8 cellular contexts compared by ENCODE assay signal in genomic region chr2:206800501-206801416, GRCh38. TPM values are rescaled to one million over a fixed set of nuclear protein-coding genes. Genes with fewer than 3 reads are reported as not detected.
DNase-seq lines count a peak whose midpoint lies in the region; ATAC-seq, FAIRE-seq and TF ChIP-seq lines count a peak whose summit lies in the region.

No MANE protein-coding gene starts in this region.

- peaks cover 2% of the 10 kb centered on the region for H3K36me3 Mint-ChIP-seq in activated CD4-positive, alpha-beta memory T cell treated with anti-CD3 and anti-CD28 coated beads for 36 hours
- H3K36me3 Mint-ChIP-seq in endodermal cell (ENCODE audit: low read depth), result peaks cover 5% of the 10 kb centered on the region

- H3K36me3 ChIP-seq in endodermal cell (ENCODE audit: control insufficient read depth, insufficient read depth, low read length) (peaks cover 4% of the 10 kb centered on the region), stomach smooth muscle (ENCODE audit: control insufficient read depth in 2 of 2, insufficient read depth in 2 of 2, low read length in 2 of 2) (peaks cover 0 to 3% of the 10 kb centered on the region in 2 donors)

- CTCF ChIA-PET in AG04450 (lab: Charles Lee), result interaction anchor here (0.5 to 5.7 kb wide), 26 partner anchors 10 to 1240 kb away, joined by 3 to 38 read pairs (median 4); partner anchors contain the start of genes CREB1, FASTKD2 and MDH1B
- CTCF ChIA-PET in activated CD4-positive, alpha-beta memory T cell treated with anti-CD3 and anti-CD28 coated beads for 36 hours (lab: Charles Lee), result interaction anchor here (0.8 to 3.7 kb wide), 14 partner anchors 9 to 680 kb away, joined by 3 to 36 read pairs (median 4); partner anchors contain the start of gene KLF7

- peak; percentile 58 for ATAC-seq in HG03354 (IDR thresholded peaks at IDR 0.05; ENCODE audit: poor library complexity, severe bottlenecking, unreplicated experiment)

- intact Hi-C loops in activated CD4-positive, alpha-beta memory T cell treated with anti-CD3 and anti-CD28 coated beads for 36 hours (cut with micrococcal nuclease), result loop anchor here (1.0 to 5.0 kb wide), 2 partner anchors 187 to 673 kb away; no protein-coding TSS in a partner anchor

- DNase-seq in AG04450 (ENCODE audit: low read depth, low spot score), result peak; percentile 26
- no peak for DNase-seq in GM18507 (ENCODE audit: extremely low spot score, insufficient read length, low read depth)
- peak; percentile 73 for DNase-seq in NCI-H460 (ENCODE audit: extremely low read depth, low read depth)
- DNase-seq in activated CD4-positive, alpha-beta memory T cell treated with anti-CD3 and anti-CD28 coated beads for 36 hours, result peak; percentile 57
- peak; percentile 87 for DNase-seq in endodermal cell
- peak; percentile 79 for DNase-seq in midbrain (lab: John Stamatoyannopoulos, UW)

- H3K4me1 Mint-ChIP-seq in activated CD4-positive, alpha-beta memory T cell treated with anti-CD3 and anti-CD28 coated beads for 36 hours (ENCODE audit: low read depth), result peaks cover 13% of the 10 kb centered on the region
- peaks cover 30% of the 10 kb centered on the region for H3K4me1 Mint-ChIP-seq in endodermal cell

- TF ChIP-seq CTCF in AG04450 (IDR thresholded peaks at IDR 0.05; ENCODE audit: low read depth, low read length), result peak; percentile 66
- TF ChIP-seq CTCF in endodermal cell (conservative IDR thresholded peaks at IDR 0.05), result peak; percentile 87

- WGBS in endodermal cell (ENCODE audit: insufficient coverage in 1 of 2, insufficient read length in 1 of 2), 2 experiments, result 47 to 61% methylated on average over 8 to 12 of the region's 12 CpGs

- H3K27ac Mint-ChIP-seq in activated CD4-positive, alpha-beta memory T cell treated with anti-CD3 and anti-CD28 coated beads for 36 hours, result no peak overlapping the region
- H3K27ac Mint-ChIP-seq in endodermal cell, result peak overlapping the region; percentile 84

- H3K27me3 Mint-ChIP-seq in activated CD4-positive, alpha-beta memory T cell treated with anti-CD3 and anti-CD28 coated beads for 36 hours, result no peaks in the 10 kb centered on the region
- no peaks in the 10 kb centered on the region for H3K27me3 Mint-ChIP-seq in endodermal cell (ENCODE audit: insufficient read depth)

- no peak overlapping the region for H3K4me3 ChIP-seq in AG04450 (ENCODE audit: low read depth, low read length)
- no peak overlapping the region for H3K4me3 ChIP-seq in endodermal cell (ENCODE audit: low read length)
- peak overlapping the region in 1 of 2 donors; percentile 40 for H3K4me3 ChIP-seq in stomach smooth muscle (ENCODE audit: low read length in 2 of 2)

- no peaks in the 10 kb centered on the region for H3K9me3 Mint-ChIP-seq in activated CD4-positive, alpha-beta memory T cell treated with anti-CD3 and anti-CD28 coated beads for 36 hours
- no peaks in the 10 kb centered on the region for H3K9me3 Mint-ChIP-seq in endodermal cell

- H3K9me3 ChIP-seq in AG04450 (ENCODE audit: control insufficient read depth, insufficient read depth, low read length) (no peaks in the 10 kb centered on the region), endodermal cell (ENCODE audit: control insufficient read depth, low read length) (no peaks in the 10 kb centered on the region), stomach smooth muscle (ENCODE audit: control insufficient read depth in 2 of 2, low read length in 2 of 2) (no peaks in the 10 kb centered on the region)

- H3K9ac ChIP-seq in endodermal cell (ENCODE audit: extremely low read depth, low read length, poor library complexity, severe bottlenecking) (no peak overlapping the region), stomach smooth muscle (ENCODE audit: low read length in 2 of 2) (peak overlapping the region in 1 of 2 donors; percentile 2)

- POLR2A ChIA-PET in AG04450 (lab: Yijun Ruan, JAX), result interaction anchor here (0.7 kb wide), 2 partner anchors 365 to 672 kb away, joined by 3 read pairs; no protein-coding TSS in a partner anchor
- POLR2A ChIA-PET in activated CD4-positive, alpha-beta memory T cell treated with anti-CD3 and anti-CD28 coated beads for 36 hours (lab: Charles Lee), result interaction anchor here (1.4 kb wide), 1 partner anchor 672 kb away, joined by 6 read pairs; no protein-coding TSS in a partner anchor

- H3K4me3 Mint-ChIP-seq in activated CD4-positive, alpha-beta memory T cell treated with anti-CD3 and anti-CD28 coated beads for 36 hours, result no peak overlapping the region
- H3K4me3 Mint-ChIP-seq in endodermal cell, result no peak overlapping the region

- H3K27ac ChIP-seq in AG04450 (ENCODE audit: low read depth, low read length) (no peak overlapping the region), endodermal cell (ENCODE audit: low read depth, low read length) (no peak overlapping the region), stomach smooth muscle (ENCODE audit: low read length) (peak overlapping the region; percentile 41)

- FAIRE-seq in GM18507 (lab: Jason Lieb, UNC), result peak; percentile 84

- H3K27me3 ChIP-seq in AG04450 (ENCODE audit: control insufficient read depth, insufficient read depth, low read length) (no peaks in the 10 kb centered on the region), endodermal cell (ENCODE audit: control insufficient read depth, insufficient read depth, low read length, poor library complexity, severe bottlenecking) (no peaks in the 10 kb centered on the region), stomach smooth muscle (ENCODE audit: control insufficient read depth in 1 of 2, insufficient read depth in 2 of 2, low read length in 2 of 2) (no peaks in the 10 kb centered on the region)

- no peaks in the 10 kb centered on the region for H3K4me1 ChIP-seq in endodermal cell (ENCODE audit: control insufficient read depth, insufficient read depth, low read length)
- peaks cover 20% of the 10 kb centered on the region for H3K4me1 ChIP-seq in stomach smooth muscle (ENCODE audit: control insufficient read depth, insufficient read depth, low read length)

RNA-seq across cellular contexts. Expression of gene FASTKD2, which starts 35.4 kb away (rescaled TPM):
- polyA plus RNA-seq in AG04450 (2011; rRNA removed), result 26.8 and 37.2 TPM in 2 replicates
- 18.4 and 34.1 TPM in 2 replicates for polyA minus RNA-seq in AG04450 (2011; rRNA and poly(A)+ RNA removed)
- total RNA-seq in NCI-H460 (2014; rRNA removed; shearing (Covaris generic)), result 52.0 and 55.6 TPM in 2 replicates
- polyA plus RNA-seq in NCI-H460 (2014; cell fraction: nucleus; rRNA removed), result 53.8 and 71.7 TPM in 2 replicates
- 10 to 100 TPM; 31.3 to 32.0 TPM for total RNA-seq in activated CD4-positive, alpha-beta memory T cell treated with anti-CD3 and anti-CD28 coated beads for 36 hours
- total RNA-seq in endodermal cell, result 10 to 100 TPM; 31.3 to 31.6 TPM
- 32.7 TPM for polyA plus RNA-seq in endodermal cell (2013, experiment 1 of 2)
- 29.8 TPM for polyA plus RNA-seq in endodermal cell (2013, experiment 2 of 2)

RNA-seq across cellular contexts. Expression of gene MDH1B, which starts 35.6 kb away (rescaled TPM):
- 0.78 and 1.3 TPM in 2 replicates for polyA plus RNA-seq in AG04450 (2011; rRNA removed)
- 1.3 and 1.4 TPM in 2 replicates for polyA minus RNA-seq in AG04450 (2011; rRNA and poly(A)+ RNA removed)
- 0.35 and 0.64 TPM in 2 replicates for total RNA-seq in NCI-H460 (2014; rRNA removed; shearing (Covaris generic))
- polyA plus RNA-seq in NCI-H460 (2014; cell fraction: nucleus; rRNA removed), result 0.19 and 1.4 TPM in 2 replicates
- total RNA-seq in activated CD4-positive, alpha-beta memory T cell treated with anti-CD3 and anti-CD28 coated beads for 36 hours, result under 1 TPM; 0.74 to 0.87 TPM
- 1 to 10 TPM; 1.5 to 2.9 TPM for total RNA-seq in endodermal cell
- 1.7 TPM for polyA plus RNA-seq in endodermal cell (2013, experiment 1 of 2)
- polyA plus RNA-seq in endodermal cell (2013, experiment 2 of 2), result 1.4 TPM
